In genomic region chr17:80247561-80247960, GRCh38 we compare ENCODE assay signal across 3 cellular contexts.
TF ChIP-seq lines count a peak whose summit lies in the region.

No MANE protein-coding gene starts in this region.

TF ChIP-seq in SK-N-SH, 30 proteins besides CTCF, POLR2A, EP300 and RAD21:
- TF ChIP-seq YY1 (IDR thresholded peaks at IDR 0.05; ENCODE audit: low read depth) (no peak), CHD2 (IDR thresholded peaks at IDR 0.05; ENCODE audit: low read length, partially characterized antibody) (no peak), JUND (IDR thresholded peaks at IDR 0.05) (no peak), TEAD4 (IDR thresholded peaks at IDR 0.05; ENCODE audit: borderline replicate concordance, insufficient read depth) (no peak)

TF ChIP-seq in SK-N-SH treated with all-trans-retinoic acid at 6 μM for 48 hours, 23 proteins besides CTCF, POLR2A, EP300 and RAD21:
- no peak for TF ChIP-seq CREB5 (CRISPR knock-in tag; IDR thresholded peaks at IDR 0.05; ENCODE audit: low read depth)
- no peak for TF ChIP-seq ZFP3 (CRISPR knock-in tag; IDR thresholded peaks at IDR 0.05)
- no peak for TF ChIP-seq TSHZ2 (CRISPR knock-in tag; IDR thresholded peaks at IDR 0.05)
- TF ChIP-seq ESRRG (CRISPR knock-in tag; IDR thresholded peaks at IDR 0.05) = no peak
- TF ChIP-seq GLIS3 (CRISPR knock-in tag; IDR thresholded peaks at IDR 0.05) = no peak
- TF ChIP-seq PPARA (CRISPR knock-in tag; IDR thresholded peaks at IDR 0.05; ENCODE audit: borderline replicate concordance) = no peak
- no peak for TF ChIP-seq CSRNP3 (CRISPR knock-in tag; IDR thresholded peaks at IDR 0.05)
- no peak for TF ChIP-seq ZNF565 (CRISPR knock-in tag; conservative IDR thresholded peaks at IDR 0.05; ENCODE audit: low read depth)
- no peak for TF ChIP-seq ISL1 (CRISPR knock-in tag; IDR thresholded peaks at IDR 0.05)
- no peak for TF ChIP-seq ZFP30 (CRISPR knock-in tag; IDR thresholded peaks at IDR 0.05)
- TF ChIP-seq ZNF8 (CRISPR knock-in tag; IDR thresholded peaks at IDR 0.05) = no peak
- no peak for TF ChIP-seq TOX (CRISPR knock-in tag; IDR thresholded peaks at IDR 0.05; ENCODE audit: borderline replicate concordance)
- no peak for TF ChIP-seq BACH2 (CRISPR knock-in tag; IDR thresholded peaks at IDR 0.05; ENCODE audit: borderline replicate concordance)
- TF ChIP-seq CSDC2 (CRISPR knock-in tag; IDR thresholded peaks at IDR 0.05) = no peak
- no peak for TF ChIP-seq ZNF70 (CRISPR knock-in tag; IDR thresholded peaks at IDR 0.05)

TF ChIP-seq in H1, 55 proteins besides CTCF, POLR2A, EP300 and RAD21:
- TF ChIP-seq RNF2 (IDR thresholded peaks at IDR 0.05; ENCODE audit: borderline replicate concordance, low read depth, low read length, missing control alignments, poor library complexity, severe bottlenecking) = no peak
- no peak for TF ChIP-seq ASH2L (IDR thresholded peaks at IDR 0.05; ENCODE audit: low read length)
- TF ChIP-seq FOSL1 (IDR thresholded peaks at IDR 0.05; ENCODE audit: insufficient read depth, low read depth, low read length) = no peak
- TF ChIP-seq PHF8 (conservative IDR thresholded peaks at IDR 0.05; ENCODE audit: low read depth, low read length) = no peak
- no peak for TF ChIP-seq ZNF274 (IDR thresholded peaks at IDR 0.05; ENCODE audit: borderline replicate concordance, extremely low read depth, low read length)
- no peak for TF ChIP-seq SIN3A (conservative IDR thresholded peaks at IDR 0.05 in 1 of 2, IDR thresholded peaks at IDR 0.05 in 1 of 2; ENCODE audit: low read depth in 1 of 2, low read length in 2 of 2)
- no peak for TF ChIP-seq RBBP5 (IDR thresholded peaks at IDR 0.05; ENCODE audit: borderline replicate concordance, low read depth, low read length)
- TF ChIP-seq SIX5 (IDR thresholded peaks at IDR 0.05; ENCODE audit: low read depth, low read length) = no peak
- no peak for TF ChIP-seq NRF1 (IDR thresholded peaks at IDR 0.05; ENCODE audit: low read depth, low read length)
- no peak for TF ChIP-seq GTF2F1 (IDR thresholded peaks at IDR 0.05; ENCODE audit: borderline replicate concordance, low read depth, low read length)
- no peak for TF ChIP-seq MAFK (IDR thresholded peaks at IDR 0.05; ENCODE audit: low read depth, low read length)
- TF ChIP-seq TCF12 (IDR thresholded peaks at IDR 0.05; ENCODE audit: low read depth, low read length) = no peak
- no peak for TF ChIP-seq YY1 (IDR thresholded peaks at IDR 0.05; ENCODE audit: low read depth, low read length)
- TF ChIP-seq BRCA1 (IDR thresholded peaks at IDR 0.05; ENCODE audit: low read depth, low read length) = no peak
TF ChIP-seq in H1: peak in this region for 0.
